ENCODE assay signal across 17 cellular contexts in the genomic region with DNA sequence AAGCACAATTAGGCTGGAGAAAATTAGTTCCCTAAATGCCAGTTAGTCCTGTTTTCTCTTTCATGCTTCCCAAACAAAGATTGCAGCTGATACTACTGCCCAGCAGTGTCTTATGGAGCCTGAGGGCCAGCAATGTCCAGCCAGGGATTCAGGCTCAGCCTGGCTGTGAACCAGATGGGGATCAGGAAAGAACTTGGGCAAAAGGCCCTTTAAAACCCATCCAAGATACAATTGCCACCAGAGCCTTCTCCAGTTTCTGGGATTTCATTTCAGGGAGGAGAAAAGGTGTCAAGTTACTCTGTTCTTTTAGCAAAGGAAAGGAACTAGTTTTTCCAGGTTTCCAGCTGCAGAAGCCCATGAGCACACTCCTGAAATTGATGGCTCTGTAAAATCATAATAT.
DNase-seq lines count a peak whose midpoint lies in the region; TF ChIP-seq lines count a peak whose summit lies in the region.
"Had no signal": no experiment of that assay in that cellular context is flagged by ENCODE, and none has a peak within 500 bp of the region (broad histone marks: within the 10 kb centered on the region; RNA-seq: fewer than 3 reads in every experiment).

No MANE protein-coding gene starts in this region.

- no peak overlapping the region for H3K14ac ChIP-seq in trophoblast cell (ENCODE audit: low read length)

- in situ Hi-C loops in HAP-1 (cut with MboI; ENCODE audit: low sequenced_read_pairs), result no loop called here

- H2BK12ac ChIP-seq in trophoblast cell (ENCODE audit: low read length), result no peak overlapping the region

- TF ChIP-seq EP300 in tibial nerve (IDR thresholded peaks at IDR 0.05), result no peak

- H3K27ac Mint-ChIP-seq in glutamatergic neuron (ENCODE audit: unreplicated experiment), result no peak overlapping the region
- H3K27ac Mint-ChIP-seq: activated naive CD4-positive, alpha-beta T cell treated with anti-CD3 and anti-CD28 coated beads, Interleukin-2, amount 50 U/mL, for 24 hours had no signal

- H3K27me3 Mint-ChIP-seq in glutamatergic neuron (ENCODE audit: unreplicated experiment), result no peaks in the 10 kb centered on the region
- H3K27me3 Mint-ChIP-seq: activated naive CD4-positive, alpha-beta T cell treated with anti-CD3 and anti-CD28 coated beads, Interleukin-2, amount 50 U/mL, for 24 hours had no signal

- peak overlapping the region; percentile 24 for H3K27ac ChIP-seq in trophoblast cell (ENCODE audit: low read depth, low read length)
- H3K27ac ChIP-seq in tibial nerve, result no peak overlapping the region
- H3K27ac ChIP-seq: C4-2B, sigmoid colon, SJCRH30, testis had no signal

- H3K4me1 Mint-ChIP-seq in glutamatergic neuron (ENCODE audit: low read depth, unreplicated experiment), result no peaks in the 10 kb centered on the region
- H3K4me1 Mint-ChIP-seq: activated naive CD4-positive, alpha-beta T cell treated with anti-CD3 and anti-CD28 coated beads, Interleukin-2, amount 50 U/mL, for 24 hours had no signal

- H3K27me3 ChIP-seq in trophoblast cell (ENCODE audit: insufficient read depth, low read length) (no peaks in the 10 kb centered on the region), HAP-1 (ENCODE audit: low read depth) (no peaks in the 10 kb centered on the region), tibial nerve (no peaks in the 10 kb centered on the region)
- H3K27me3 ChIP-seq: sigmoid colon, SJCRH30, testis had no signal

- TF ChIP-seq CTCF in glutamatergic neuron (IDR thresholded peaks at IDR 0.05; ENCODE audit: partially characterized antibody, unreplicated experiment), result no peak
- no peak for TF ChIP-seq CTCF in tibial nerve (IDR thresholded peaks at IDR 0.05)

- no peak overlapping the region for H2BK120ac ChIP-seq in trophoblast cell (ENCODE audit: insufficient read depth, low read length, poor library complexity)

- H2AFZ ChIP-seq in trophoblast cell (ENCODE audit: insufficient read depth, low read length, poor library complexity), result no peak overlapping the region

- peak overlapping the region; percentile 9 for H3K4me2 ChIP-seq in trophoblast cell (ENCODE audit: low read length)

- H3K36me3 ChIP-seq in trophoblast cell (ENCODE audit: control insufficient read depth in 1 of 2, insufficient read depth in 2 of 2, low read length in 2 of 2) (no peaks in the 10 kb centered on the region), HAP-1 (replicated peaks) (no peaks in the 10 kb centered on the region), tibial nerve (no peaks in the 10 kb centered on the region)
- H3K36me3 ChIP-seq: sigmoid colon, SJCRH30 had no signal

- no peaks in the 10 kb centered on the region for H3K79me1 ChIP-seq in trophoblast cell (ENCODE audit: low read length)

- H4K12ac ChIP-seq in trophoblast cell (ENCODE audit: low read depth, low read length), result no peak overlapping the region

- H3K4me1 ChIP-seq in trophoblast cell (ENCODE audit: control insufficient read depth in 1 of 2, insufficient read depth in 2 of 2, low read length in 2 of 2) (peaks cover 0 to 7% of the 10 kb centered on the region in 2 experiments), HAP-1 (no peaks in the 10 kb centered on the region), tibial nerve (no peaks in the 10 kb centered on the region)
- H3K4me1 ChIP-seq: sigmoid colon, SJCRH30, testis had no signal

- no peak overlapping the region for H2BK5ac ChIP-seq in trophoblast cell (ENCODE audit: low read depth, low read length, poor library complexity)

- H3K9me3 ChIP-seq in trophoblast cell (ENCODE audit: insufficient read depth, low read depth, low read length) (no peaks in the 10 kb centered on the region), HAP-1 (no peaks in the 10 kb centered on the region), tibial nerve (no peaks in the 10 kb centered on the region)
- H3K9me3 ChIP-seq: sigmoid colon, SJCRH30, testis had no signal

- no peak overlapping the region for H3K4ac ChIP-seq in trophoblast cell (ENCODE audit: low read depth, low read length)

- peak overlapping the region; percentile 9 for H3K4me3 Mint-ChIP-seq in glutamatergic neuron (ENCODE audit: unreplicated experiment)
- H3K4me3 Mint-ChIP-seq: activated naive CD4-positive, alpha-beta T cell treated with anti-CD3 and anti-CD28 coated beads, Interleukin-2, amount 50 U/mL, for 24 hours had no signal

- H3K36me3 Mint-ChIP-seq in glutamatergic neuron (ENCODE audit: unreplicated experiment), result no peaks in the 10 kb centered on the region
- H3K36me3 Mint-ChIP-seq: activated naive CD4-positive, alpha-beta T cell treated with anti-CD3 and anti-CD28 coated beads, Interleukin-2, amount 50 U/mL, for 24 hours had no signal

- H3K23ac ChIP-seq in trophoblast cell (ENCODE audit: low read length), result no peak overlapping the region

- H3K4me3 ChIP-seq in trophoblast cell (ENCODE audit: low read depth, low read length) (no peak overlapping the region), HAP-1 (no peak overlapping the region), tibial nerve (no peak overlapping the region)
- H3K4me3 ChIP-seq: sigmoid colon, SJCRH30, testis had no signal

- H3K18ac ChIP-seq in trophoblast cell (ENCODE audit: low read length), result no peak overlapping the region

- no peaks in the 10 kb centered on the region for H3K79me2 ChIP-seq in trophoblast cell (ENCODE audit: control insufficient read depth, insufficient read depth, low read length, poor library complexity)

- DNase-seq in NCI-H345 (lab: John Stamatoyannopoulos, UW) (peak; percentile 15), NCI-H345 treated with DMSO at 0.1 percent for 48 hours (lab: John Stamatoyannopoulos, UW; ENCODE audit: unreplicated experiment) (no peak), NCI-H510A (lab: John Stamatoyannopoulos, UW) (peak; percentile 22), glutamatergic neuron (no peak), trophoblast cell (peak in 1 of 2 donors; percentile 1), HAP-1 (ENCODE audit: low spot score in 2 of 2) (no peak), cerebellar nuclear complex (lab: John Stamatoyannopoulos, UW) (no peak), tibial nerve (ENCODE audit: low spot score in 2 of 2) (no peak)
- DNase-seq: activated CD4-positive, alpha-beta T cell treated with anti-CD3 and anti-CD28 coated beads for 4 hours; DMS79 treated with DMSO at 0.1 percent for 48 hours; NCI-H1930; sigmoid colon; stimulated activated CD4-positive, alpha-beta T cell treated with anti-CD3 and anti-CD28 coated beads, Interleukin-4, amount 100 ng/mL, for 24 hours; testis had no signal

- no peaks in the 10 kb centered on the region for H3K9me3 Mint-ChIP-seq in glutamatergic neuron (ENCODE audit: unreplicated experiment)

- H4K8ac ChIP-seq in trophoblast cell (ENCODE audit: low read depth, low read length), result no peak overlapping the region

- H2AK5ac ChIP-seq in trophoblast cell (ENCODE audit: low read length), result no peak overlapping the region

- TF ChIP-seq POLR2A in tibial nerve (IDR thresholded peaks at IDR 0.05), result no peak

- H3K9ac ChIP-seq in trophoblast cell (ENCODE audit: low read length), result no peak overlapping the region

- no peak overlapping the region for H4K91ac ChIP-seq in trophoblast cell (ENCODE audit: low read depth, low read length)

Comparison
In these comparisons a context has a peak if more than half of its experiments do, and no peak if none do; other contexts are left out.
1. DNase-seq: peak in NCI-H345 (single experiment) and NCI-H510A (single experiment); none in NCI-H345 treated with DMSO at 0.1 percent for 48 hours (single experiment), glutamatergic neuron (single experiment), HAP-1 (0 of 2), cerebellar nuclear complex (0 of 2) and tibial nerve (0 of 2).